ENCODE assay signal across 3 cellular contexts in genomic region chr1:89910268-89910667, GRCh38.
TF ChIP-seq lines count a peak whose summit lies in the region.

No MANE protein-coding gene starts in this region.

TF ChIP-seq in SK-N-SH, 30 proteins besides CTCF, POLR2A, EP300 and RAD21 (continued from another document):
- TF ChIP-seq, protein P1, sequence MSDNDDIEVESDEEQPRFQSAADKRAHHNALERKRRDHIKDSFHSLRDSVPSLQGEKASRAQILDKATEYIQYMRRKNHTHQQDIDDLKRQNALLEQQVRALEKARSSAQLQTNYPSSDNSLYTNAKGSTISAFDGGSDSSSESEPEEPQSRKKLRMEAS (IDR thresholded peaks at IDR 0.05; ENCODE audit: low read depth), result no peak
- TF ChIP-seq USF2 (IDR thresholded peaks at IDR 0.05; ENCODE audit: borderline replicate concordance, low read depth, low read length) (no peak), FOXJ3 (CRISPR knock-in tag; IDR thresholded peaks at IDR 0.05) (no peak)

TF ChIP-seq in SK-N-SH treated with all-trans-retinoic acid at 6 μM for 48 hours, 23 proteins besides CTCF, POLR2A, EP300 and RAD21:
- no peak for TF ChIP-seq TSHZ2 (CRISPR knock-in tag; IDR thresholded peaks at IDR 0.05)
- no peak for TF ChIP-seq SNAI2 (CRISPR knock-in tag; IDR thresholded peaks at IDR 0.05)
- TF ChIP-seq BACH2 (CRISPR knock-in tag; IDR thresholded peaks at IDR 0.05; ENCODE audit: borderline replicate concordance), result no peak
- no peak for TF ChIP-seq ZNF565 (CRISPR knock-in tag; conservative IDR thresholded peaks at IDR 0.05; ENCODE audit: low read depth)
- no peak for TF ChIP-seq CSDC2 (CRISPR knock-in tag; IDR thresholded peaks at IDR 0.05)
- TF ChIP-seq ZNF8 (CRISPR knock-in tag; IDR thresholded peaks at IDR 0.05), result no peak
- TF ChIP-seq ARNTL (CRISPR knock-in tag; IDR thresholded peaks at IDR 0.05; ENCODE audit: borderline replicate concordance, low read depth), result no peak
- TF ChIP-seq POU6F1 (CRISPR knock-in tag; IDR thresholded peaks at IDR 0.05; ENCODE audit: borderline replicate concordance, low read depth), result no peak
- TF ChIP-seq ZFP3 (CRISPR knock-in tag; IDR thresholded peaks at IDR 0.05), result no peak
- no peak for TF ChIP-seq TCF4 (CRISPR knock-in tag; IDR thresholded peaks at IDR 0.05; ENCODE audit: borderline replicate concordance)
- TF ChIP-seq ZNF70 (CRISPR knock-in tag; IDR thresholded peaks at IDR 0.05), result no peak
- no peak for TF ChIP-seq GLIS3 (CRISPR knock-in tag; IDR thresholded peaks at IDR 0.05)
- TF ChIP-seq PPARA (CRISPR knock-in tag; IDR thresholded peaks at IDR 0.05; ENCODE audit: borderline replicate concordance), result no peak
- no peak for TF ChIP-seq ZC3H10 (CRISPR knock-in tag; IDR thresholded peaks at IDR 0.05)
- TF ChIP-seq TOX (CRISPR knock-in tag; IDR thresholded peaks at IDR 0.05; ENCODE audit: borderline replicate concordance), result no peak

TF ChIP-seq in K562, 482 proteins besides CTCF, POLR2A, EP300 and RAD21 (continued from another document):
- TF ChIP-seq, protein P2, sequence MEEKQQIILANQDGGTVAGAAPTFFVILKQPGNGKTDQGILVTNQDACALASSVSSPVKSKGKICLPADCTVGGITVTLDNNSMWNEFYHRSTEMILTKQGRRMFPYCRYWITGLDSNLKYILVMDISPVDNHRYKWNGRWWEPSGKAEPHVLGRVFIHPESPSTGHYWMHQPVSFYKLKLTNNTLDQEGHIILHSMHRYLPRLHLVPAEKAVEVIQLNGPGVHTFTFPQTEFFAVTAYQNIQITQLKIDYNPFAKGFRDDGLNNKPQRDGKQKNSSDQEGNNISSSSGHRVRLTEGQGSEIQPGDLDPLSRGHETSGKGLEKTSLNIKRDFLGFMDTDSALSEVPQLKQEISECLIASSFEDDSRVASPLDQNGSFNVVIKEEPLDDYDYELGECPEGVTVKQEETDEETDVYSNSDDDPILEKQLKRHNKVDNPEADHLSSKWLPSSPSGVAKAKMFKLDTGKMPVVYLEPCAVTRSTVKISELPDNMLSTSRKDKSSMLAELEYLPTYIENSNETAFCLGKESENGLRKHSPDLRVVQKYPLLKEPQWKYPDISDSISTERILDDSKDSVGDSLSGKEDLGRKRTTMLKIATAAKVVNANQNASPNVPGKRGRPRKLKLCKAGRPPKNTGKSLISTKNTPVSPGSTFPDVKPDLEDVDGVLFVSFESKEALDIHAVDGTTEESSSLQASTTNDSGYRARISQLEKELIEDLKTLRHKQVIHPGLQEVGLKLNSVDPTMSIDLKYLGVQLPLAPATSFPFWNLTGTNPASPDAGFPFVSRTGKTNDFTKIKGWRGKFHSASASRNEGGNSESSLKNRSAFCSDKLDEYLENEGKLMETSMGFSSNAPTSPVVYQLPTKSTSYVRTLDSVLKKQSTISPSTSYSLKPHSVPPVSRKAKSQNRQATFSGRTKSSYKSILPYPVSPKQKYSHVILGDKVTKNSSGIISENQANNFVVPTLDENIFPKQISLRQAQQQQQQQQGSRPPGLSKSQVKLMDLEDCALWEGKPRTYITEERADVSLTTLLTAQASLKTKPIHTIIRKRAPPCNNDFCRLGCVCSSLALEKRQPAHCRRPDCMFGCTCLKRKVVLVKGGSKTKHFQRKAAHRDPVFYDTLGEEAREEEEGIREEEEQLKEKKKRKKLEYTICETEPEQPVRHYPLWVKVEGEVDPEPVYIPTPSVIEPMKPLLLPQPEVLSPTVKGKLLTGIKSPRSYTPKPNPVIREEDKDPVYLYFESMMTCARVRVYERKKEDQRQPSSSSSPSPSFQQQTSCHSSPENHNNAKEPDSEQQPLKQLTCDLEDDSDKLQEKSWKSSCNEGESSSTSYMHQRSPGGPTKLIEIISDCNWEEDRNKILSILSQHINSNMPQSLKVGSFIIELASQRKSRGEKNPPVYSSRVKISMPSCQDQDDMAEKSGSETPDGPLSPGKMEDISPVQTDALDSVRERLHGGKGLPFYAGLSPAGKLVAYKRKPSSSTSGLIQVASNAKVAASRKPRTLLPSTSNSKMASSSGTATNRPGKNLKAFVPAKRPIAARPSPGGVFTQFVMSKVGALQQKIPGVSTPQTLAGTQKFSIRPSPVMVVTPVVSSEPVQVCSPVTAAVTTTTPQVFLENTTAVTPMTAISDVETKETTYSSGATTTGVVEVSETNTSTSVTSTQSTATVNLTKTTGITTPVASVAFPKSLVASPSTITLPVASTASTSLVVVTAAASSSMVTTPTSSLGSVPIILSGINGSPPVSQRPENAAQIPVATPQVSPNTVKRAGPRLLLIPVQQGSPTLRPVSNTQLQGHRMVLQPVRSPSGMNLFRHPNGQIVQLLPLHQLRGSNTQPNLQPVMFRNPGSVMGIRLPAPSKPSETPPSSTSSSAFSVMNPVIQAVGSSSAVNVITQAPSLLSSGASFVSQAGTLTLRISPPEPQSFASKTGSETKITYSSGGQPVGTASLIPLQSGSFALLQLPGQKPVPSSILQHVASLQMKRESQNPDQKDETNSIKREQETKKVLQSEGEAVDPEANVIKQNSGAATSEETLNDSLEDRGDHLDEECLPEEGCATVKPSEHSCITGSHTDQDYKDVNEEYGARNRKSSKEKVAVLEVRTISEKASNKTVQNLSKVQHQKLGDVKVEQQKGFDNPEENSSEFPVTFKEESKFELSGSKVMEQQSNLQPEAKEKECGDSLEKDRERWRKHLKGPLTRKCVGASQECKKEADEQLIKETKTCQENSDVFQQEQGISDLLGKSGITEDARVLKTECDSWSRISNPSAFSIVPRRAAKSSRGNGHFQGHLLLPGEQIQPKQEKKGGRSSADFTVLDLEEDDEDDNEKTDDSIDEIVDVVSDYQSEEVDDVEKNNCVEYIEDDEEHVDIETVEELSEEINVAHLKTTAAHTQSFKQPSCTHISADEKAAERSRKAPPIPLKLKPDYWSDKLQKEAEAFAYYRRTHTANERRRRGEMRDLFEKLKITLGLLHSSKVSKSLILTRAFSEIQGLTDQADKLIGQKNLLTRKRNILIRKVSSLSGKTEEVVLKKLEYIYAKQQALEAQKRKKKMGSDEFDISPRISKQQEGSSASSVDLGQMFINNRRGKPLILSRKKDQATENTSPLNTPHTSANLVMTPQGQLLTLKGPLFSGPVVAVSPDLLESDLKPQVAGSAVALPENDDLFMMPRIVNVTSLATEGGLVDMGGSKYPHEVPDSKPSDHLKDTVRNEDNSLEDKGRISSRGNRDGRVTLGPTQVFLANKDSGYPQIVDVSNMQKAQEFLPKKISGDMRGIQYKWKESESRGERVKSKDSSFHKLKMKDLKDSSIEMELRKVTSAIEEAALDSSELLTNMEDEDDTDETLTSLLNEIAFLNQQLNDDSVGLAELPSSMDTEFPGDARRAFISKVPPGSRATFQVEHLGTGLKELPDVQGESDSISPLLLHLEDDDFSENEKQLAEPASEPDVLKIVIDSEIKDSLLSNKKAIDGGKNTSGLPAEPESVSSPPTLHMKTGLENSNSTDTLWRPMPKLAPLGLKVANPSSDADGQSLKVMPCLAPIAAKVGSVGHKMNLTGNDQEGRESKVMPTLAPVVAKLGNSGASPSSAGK (IDR thresholded peaks at IDR 0.05), result no peak
- TF ChIP-seq ARNT (IDR thresholded peaks at IDR 0.05), result no peak
- TF ChIP-seq ZNF583 (CRISPR knock-in tag; IDR thresholded peaks at IDR 0.05), result no peak
- no peak for TF ChIP-seq E2F6 (IDR thresholded peaks at IDR 0.05; ENCODE audit: borderline replicate concordance in 1 of 2, extremely low read depth in 1 of 2, insufficient read depth in 1 of 2, insufficient read length in 1 of 2, low read depth in 1 of 2, low read length in 1 of 2, poor library complexity in 1 of 2, severe bottlenecking in 1 of 2)
- no peak for TF ChIP-seq PHF20 (IDR thresholded peaks at IDR 0.05; ENCODE audit: partially characterized antibody)
- no peak for TF ChIP-seq CHD1 (IDR thresholded peaks at IDR 0.05; ENCODE audit: low read length)
- no peak for TF ChIP-seq TBP (optimal IDR thresholded peaks at IDR 0.05; ENCODE audit: low read depth, low read length)
- TF ChIP-seq, protein P3, sequence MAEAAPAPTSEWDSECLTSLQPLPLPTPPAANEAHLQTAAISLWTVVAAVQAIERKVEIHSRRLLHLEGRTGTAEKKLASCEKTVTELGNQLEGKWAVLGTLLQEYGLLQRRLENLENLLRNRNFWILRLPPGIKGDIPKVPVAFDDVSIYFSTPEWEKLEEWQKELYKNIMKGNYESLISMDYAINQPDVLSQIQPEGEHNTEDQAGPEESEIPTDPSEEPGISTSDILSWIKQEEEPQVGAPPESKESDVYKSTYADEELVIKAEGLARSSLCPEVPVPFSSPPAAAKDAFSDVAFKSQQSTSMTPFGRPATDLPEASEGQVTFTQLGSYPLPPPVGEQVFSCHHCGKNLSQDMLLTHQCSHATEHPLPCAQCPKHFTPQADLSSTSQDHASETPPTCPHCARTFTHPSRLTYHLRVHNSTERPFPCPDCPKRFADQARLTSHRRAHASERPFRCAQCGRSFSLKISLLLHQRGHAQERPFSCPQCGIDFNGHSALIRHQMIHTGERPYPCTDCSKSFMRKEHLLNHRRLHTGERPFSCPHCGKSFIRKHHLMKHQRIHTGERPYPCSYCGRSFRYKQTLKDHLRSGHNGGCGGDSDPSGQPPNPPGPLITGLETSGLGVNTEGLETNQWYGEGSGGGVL (CRISPR knock-in tag; IDR thresholded peaks at IDR 0.05), result no peak
- no peak for TF ChIP-seq ZSCAN32 (CRISPR knock-in tag; IDR thresholded peaks at IDR 0.05)
- TF ChIP-seq ZNF324 (CRISPR knock-in tag; IDR thresholded peaks at IDR 0.05), result no peak
- TF ChIP-seq LEF1 (IDR thresholded peaks at IDR 0.05), result no peak
- TF ChIP-seq, protein P4, sequence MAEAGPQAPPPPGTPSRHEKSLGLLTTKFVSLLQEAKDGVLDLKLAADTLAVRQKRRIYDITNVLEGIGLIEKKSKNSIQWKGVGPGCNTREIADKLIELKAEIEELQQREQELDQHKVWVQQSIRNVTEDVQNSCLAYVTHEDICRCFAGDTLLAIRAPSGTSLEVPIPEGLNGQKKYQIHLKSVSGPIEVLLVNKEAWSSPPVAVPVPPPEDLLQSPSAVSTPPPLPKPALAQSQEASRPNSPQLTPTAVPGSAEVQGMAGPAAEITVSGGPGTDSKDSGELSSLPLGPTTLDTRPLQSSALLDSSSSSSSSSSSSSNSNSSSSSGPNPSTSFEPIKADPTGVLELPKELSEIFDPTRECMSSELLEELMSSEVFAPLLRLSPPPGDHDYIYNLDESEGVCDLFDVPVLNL (CRISPR knock-in tag; IDR thresholded peaks at IDR 0.05; ENCODE audit: low read depth), result no peak
